ENCODE assay signal across 23 cellular contexts in genomic region chr19:16091546-16092475, GRCh38. TPM values are rescaled to one million over a fixed set of nuclear protein-coding genes. Genes with fewer than 3 reads are reported as not detected.
A peak's percentile ranks its signal among the peaks of the same experiment; 100 is the strongest.
DNase-seq lines count a peak whose midpoint lies in the region; ATAC-seq and TF ChIP-seq lines count a peak whose summit lies in the region.
"Had no signal": no experiment of that assay in that cellular context is flagged by ENCODE, and none has a peak within 500 bp of the region (broad histone marks: within the 10 kb centered on the region; RNA-seq: fewer than 3 reads in every experiment).

No MANE protein-coding gene starts in this region.

- H3K18ac ChIP-seq in IMR-90 (ENCODE audit: low read depth, low read length), result no peak overlapping the region

- CTCF ChIA-PET in IMR-90 (lab: Yijun Ruan, JAX), result interaction anchor here (1.2 kb wide), 1 partner anchor 50 kb away, joined by 3 read pairs; no protein-coding TSS in a partner anchor

- H2BK15ac ChIP-seq in IMR-90 (ENCODE audit: low read depth, low read length), result no peak overlapping the region

- H3K4me1 Mint-ChIP-seq in T-helper 1 cell treated with Interleukin-12 subunit alpha and Interleukin-12 subunit beta and Interleukin-4 antibody, amounts not matched to agents 30 μg/mL and 1 μg/mL, for 36 hours (ENCODE audit: low read depth), result peaks cover 37% of the 10 kb centered on the region
- peaks cover 32% of the 10 kb centered on the region for H3K4me1 Mint-ChIP-seq in stimulated activated effector memory CD8-positive, alpha-beta T cell treated with anti-CD3 and anti-CD28 coated beads, Interleukin-12 subunit alpha, Interleukin-12 subunit beta, amount 100 ng/mL, for 72 hours

- peak overlapping the region; percentile 24; the same call in 1 of the 2 replicates for H3K23ac ChIP-seq in IMR-90 (ENCODE audit: low read depth, low read length)

- H3K9me1 ChIP-seq in IMR-90 (ENCODE audit: insufficient read depth, low read length), result peaks cover 7% of the 10 kb centered on the region

- 90% methylated on average over 2 of the region's 13 CpGs; no CpG with 5 or more reads in 1 of the 2 experiments for WGBS in IMR-90 (ENCODE audit: extremely low coverage in 2 of 2, insufficient read length in 1 of 2), 2 experiments
- WGBS in esophagus squamous epithelium, 2 donors, result 89 to 97% methylated on average over 13 of the region's 13 CpGs
- WGBS in ovary, 3 donors, result 94 to 96% (median 95%) methylated on average over 13 of the region's 13 CpGs

- no peak overlapping the region for H3K4ac ChIP-seq in IMR-90 (ENCODE audit: low read depth, low read length)

- H3K27ac ChIP-seq in IMR-90 (ENCODE audit: insufficient read depth, low read length) (peak overlapping the region; percentile 7; the same call in 1 of the 2 replicates), esophagus squamous epithelium (peak overlapping the region in 3 of 4 donors; percentile 42 to 81 (median 81)), ovary (no peak overlapping the region)
- H3K27ac ChIP-seq: cardiac muscle cell had no signal

- H3K36me3 ChIP-seq in IMR-90 (ENCODE audit: control insufficient read depth, insufficient read depth, low read length) (peaks cover 89% of the 10 kb centered on the region), esophagus squamous epithelium (peaks cover 79 to 99% (median 84%) of the 10 kb centered on the region in 3 donors), ovary (no peaks in the 10 kb centered on the region), MG63 (peaks cover 100% of the 10 kb centered on the region)

- H3K27me3 ChIP-seq in IMR-90 (ENCODE audit: control insufficient read depth, insufficient read depth, low read length) (no peaks in the 10 kb centered on the region), esophagus squamous epithelium (no peaks in the 10 kb centered on the region), ovary (no peaks in the 10 kb centered on the region), MG63 (no peaks in the 10 kb centered on the region)
- H3K27me3 ChIP-seq: cardiac muscle cell had no signal

- H2BK5ac ChIP-seq in IMR-90 (ENCODE audit: low read depth, low read length, poor library complexity, severe bottlenecking), result no peak overlapping the region

- peaks cover 8% of the 10 kb centered on the region; the same call in 1 of the 2 replicates for H3K4me1 ChIP-seq in IMR-90 (ENCODE audit: control insufficient read depth, insufficient read depth, low read length)
- H3K4me1 ChIP-seq in esophagus squamous epithelium, result peaks cover 16 to 49% (median 33%) of the 10 kb centered on the region in 3 donors
- H3K4me1 ChIP-seq in ovary (ENCODE audit: insufficient read depth), result no peaks in the 10 kb centered on the region

- no peak overlapping the region for H2BK120ac ChIP-seq in IMR-90 (ENCODE audit: low read depth, low read length)

- H3K79me1 ChIP-seq in IMR-90 (ENCODE audit: low read depth in 1 of 2, low read length in 2 of 2), result peaks cover 48 to 88% of the 10 kb centered on the region in 2 experiments

- no peak overlapping the region for H4K91ac ChIP-seq in IMR-90 (ENCODE audit: insufficient read depth, low read depth, low read length)

- ATAC-seq in IMR-90 (ENCODE audit: low read depth), result no peak
- ATAC-seq in stimulated activated effector memory CD8-positive, alpha-beta T cell treated with anti-CD3 and anti-CD28 coated beads, Interleukin-12 subunit alpha, Interleukin-12 subunit beta, amount 100 ng/mL, for 72 hours, result no peak

- in situ Hi-C loops in IMR-90 (cut with MboI; ENCODE audit: low sequenced_read_pairs), result no loop called here

- H2AK9ac ChIP-seq in IMR-90 (replicated peaks; ENCODE audit: low read depth, low read length, poor library complexity), result no peak overlapping the region

- intact Hi-C loops in IMR-90 (cut with micrococcal nuclease) (no loop called here), esophagus squamous epithelium (cut with DNase I) (no loop called here), ovary (cut with DNase I) (no loop called here)

- no peak overlapping the region for H3K4me3 Mint-ChIP-seq in T-helper 1 cell treated with Interleukin-12 subunit alpha and Interleukin-12 subunit beta and Interleukin-4 antibody, amounts not matched to agents 30 μg/mL and 1 μg/mL, for 36 hours
- H3K4me3 Mint-ChIP-seq in stimulated activated effector memory CD8-positive, alpha-beta T cell treated with anti-CD3 and anti-CD28 coated beads, Interleukin-12 subunit alpha, Interleukin-12 subunit beta, amount 100 ng/mL, for 72 hours, result no peak overlapping the region
- H3K4me3 Mint-ChIP-seq: CD4-positive, alpha-beta T cell had no signal

- H3K9me3 ChIP-seq in IMR-90 (ENCODE audit: control insufficient read depth, insufficient read depth, low read length) (no peaks in the 10 kb centered on the region), esophagus squamous epithelium (no peaks in the 10 kb centered on the region), ovary (no peaks in the 10 kb centered on the region), MG63 (no peaks in the 10 kb centered on the region)

- no peak overlapping the region for H3K9ac ChIP-seq in IMR-90 (ENCODE audit: low read depth, low read length)

- no peak for DNase-seq in T-helper 1 cell
- no peak for DNase-seq in IMR-90
- no peak for DNase-seq in esophagus squamous epithelium (lab: John Stamatoyannopoulos, UW)
- DNase-seq in stimulated activated effector memory CD8-positive, alpha-beta T cell treated with anti-CD3 and anti-CD28 coated beads, Interleukin-12 subunit alpha, Interleukin-12 subunit beta, amount 100 ng/mL, for 72 hours (ENCODE audit: low spot score in 2 of 2), result no peak
- no peak for DNase-seq in COLO668 (lab: John Stamatoyannopoulos, UW; ENCODE audit: unreplicated experiment)
- no peak for DNase-seq in ovary
- DNase-seq in MG63, result no peak
- DNase-seq: 8988T; activated CD4-positive, alpha-beta T cell treated with anti-CD3 and anti-CD28 coated beads for 1 hour; activated T-cell treated with anti-CD3 and anti-CD28 coated beads for 4 hours; CD4-positive, alpha-beta T cell; effector CD8-positive, alpha-beta T cell; hippocampal formation; Kasumi-1; NCI-H1417 treated with DMSO at 0.1 percent for 48 hours; NK-92 treated with Interleukin-12 subunit alpha and Interleukin-12 subunit beta, amount 100 ng/mL, for 24 hours; nucleus accumbens; RPMI8226; stimulated activated CD4-positive, alpha-beta T cell treated with anti-CD3 and anti-CD28 coated beads, Interleukin-4, amount 100 ng/mL, for 1 hour had no signal

- TF ChIP-seq POLR2A in IMR-90 (IDR thresholded peaks at IDR 0.05; ENCODE audit: low read depth, low read length) (no peak), esophagus squamous epithelium (IDR thresholded peaks at IDR 0.05) (no peak), ovary (IDR thresholded peaks at IDR 0.05) (no peak)

- dilution Hi-C loops in IMR-90 (cut with HindIII; ENCODE audit: low sequenced_read_pairs, unreplicated experiment), result no loop called here

- no peak for TF ChIP-seq EP300 in ovary (IDR thresholded peaks at IDR 0.05)

- no peaks in the 10 kb centered on the region for H3K9me3 Mint-ChIP-seq in T-helper 1 cell treated with Interleukin-12 subunit alpha and Interleukin-12 subunit beta and Interleukin-4 antibody, amounts not matched to agents 30 μg/mL and 1 μg/mL, for 36 hours
- no peaks in the 10 kb centered on the region for H3K9me3 Mint-ChIP-seq in stimulated activated effector memory CD8-positive, alpha-beta T cell treated with anti-CD3 and anti-CD28 coated beads, Interleukin-12 subunit alpha, Interleukin-12 subunit beta, amount 100 ng/mL, for 72 hours
- H3K9me3 Mint-ChIP-seq: CD4-positive, alpha-beta T cell had no signal

- H4K20me1 ChIP-seq in IMR-90 (ENCODE audit: insufficient read depth, low read length), result peaks cover 100% of the 10 kb centered on the region

- no peak for TF ChIP-seq CTCF in IMR-90 (conservative IDR thresholded peaks at IDR 0.05; ENCODE audit: low read depth, low read length)
- TF ChIP-seq CTCF in esophagus squamous epithelium (IDR thresholded peaks at IDR 0.05), result no peak
- no peak for TF ChIP-seq CTCF in ovary (IDR thresholded peaks at IDR 0.05)

- BruUV-seq in IMR-90 (replicated peaks; lab: Mats Ljungman, UMichigan), result no TSS peak

- H3K36me3 Mint-ChIP-seq in T-helper 1 cell treated with Interleukin-12 subunit alpha and Interleukin-12 subunit beta and Interleukin-4 antibody, amounts not matched to agents 30 μg/mL and 1 μg/mL, for 36 hours (ENCODE audit: low read depth), result peaks cover 64% of the 10 kb centered on the region
- H3K36me3 Mint-ChIP-seq in stimulated activated effector memory CD8-positive, alpha-beta T cell treated with anti-CD3 and anti-CD28 coated beads, Interleukin-12 subunit alpha, Interleukin-12 subunit beta, amount 100 ng/mL, for 72 hours, result peaks cover 100% of the 10 kb centered on the region

- no peak overlapping the region for H2AFZ ChIP-seq in IMR-90 (replicated peaks; ENCODE audit: low read length, poor library complexity)

- H3K14ac ChIP-seq in IMR-90 (replicated peaks; ENCODE audit: low read depth, low read length), result no peak overlapping the region; the same call in 1 of the 2 replicates

- no peak overlapping the region for H2BK20ac ChIP-seq in IMR-90 (ENCODE audit: low read depth, low read length)

- no peak overlapping the region; the same call in 1 of the 2 replicates for H3K56ac ChIP-seq in IMR-90 (ENCODE audit: extremely low read depth, insufficient read depth, low read length)

- peak overlapping the region; percentile 41 for H3K27ac Mint-ChIP-seq in T-helper 1 cell treated with Interleukin-12 subunit alpha and Interleukin-12 subunit beta and Interleukin-4 antibody, amounts not matched to agents 30 μg/mL and 1 μg/mL, for 36 hours
- peak overlapping the region; percentile 60 for H3K27ac Mint-ChIP-seq in stimulated activated effector memory CD8-positive, alpha-beta T cell treated with anti-CD3 and anti-CD28 coated beads, Interleukin-12 subunit alpha, Interleukin-12 subunit beta, amount 100 ng/mL, for 72 hours
- H3K27ac Mint-ChIP-seq: CD4-positive, alpha-beta T cell had no signal

- POLR2A ChIA-PET in IMR-90 (lab: Charles Lee; ENCODE audit: unreplicated experiment), result no interaction called here

- H3K4me2 ChIP-seq in IMR-90 (ENCODE audit: low read depth, low read length), result no peak overlapping the region

- H2AK5ac ChIP-seq in IMR-90 (ENCODE audit: low read depth, low read length), result no peak overlapping the region

- H3K4me3 ChIP-seq in IMR-90 (ENCODE audit: insufficient read depth, low read depth, low read length) (no peak overlapping the region), esophagus squamous epithelium (no peak overlapping the region), ovary (no peak overlapping the region), MG63 (no peak overlapping the region)
- H3K4me3 ChIP-seq: cardiac muscle cell had no signal

- H4K8ac ChIP-seq in IMR-90 (ENCODE audit: low read depth in 2 of 2, low read length in 2 of 2), result 0 out of 4 replicates have a peak overlapping the region, but pooled peaks of 1 of the 2 experiments have one; percentile 28

- no peak for TF ChIP-seq RAD21 in IMR-90 (IDR thresholded peaks at IDR 0.05; ENCODE audit: low read length)

- H4K5ac ChIP-seq in IMR-90 (ENCODE audit: low read depth, low read length), result no peak overlapping the region

- H3K27me3 Mint-ChIP-seq in T-helper 1 cell treated with Interleukin-12 subunit alpha and Interleukin-12 subunit beta and Interleukin-4 antibody, amounts not matched to agents 30 μg/mL and 1 μg/mL, for 36 hours (ENCODE audit: low read depth), result no peaks in the 10 kb centered on the region
- H3K27me3 Mint-ChIP-seq: CD4-positive, alpha-beta T cell had no signal

RNA-seq across cellular contexts. Expression of gene TPM4, which starts 15.5 kb away (rescaled TPM):
- total RNA-seq in IMR-90 (2012; rRNA removed), result 1,075 and 1,562 TPM in 2 replicates
- 1,160 and 1,218 TPM in 2 replicates for polyA plus RNA-seq in IMR-90 (2012; rRNA removed)
- 1,916 and 2,081 TPM in 2 replicates for polyA plus RNA-seq in IMR-90 (2012; cell fraction: cytosol; rRNA removed)
- polyA plus RNA-seq in IMR-90 (2012; cell fraction: nucleus; rRNA removed; ENCODE audit: low replicate concordance), result 535 and 1,052 TPM in 2 replicates
- total RNA-seq in esophagus squamous epithelium, result 100 to 1,000 TPM; 307 to 577 (median 369) TPM
- total RNA-seq in ovary, result 100 to 1,000 TPM; 286 to 642 (median 554) TPM
- 100 to 1,000 TPM; 347 to 664 TPM for polyA plus RNA-seq in ovary
- total RNA-seq in MG63 (2014; rRNA removed; shearing (Covaris generic); ENCODE audit: low replicate concordance), result 1,104 and 1,574 TPM in 2 replicates

RNA-seq across cellular contexts. Expression of gene RAB8A, which starts 19.9 kb away (rescaled TPM):
- total RNA-seq in IMR-90 (2012; rRNA removed), result 135 and 158 TPM in 2 replicates
- 61.8 and 64.5 TPM in 2 replicates for polyA plus RNA-seq in IMR-90 (2012; rRNA removed)
- 33.9 and 47.1 TPM in 2 replicates for polyA plus RNA-seq in IMR-90 (2012; cell fraction: cytosol; rRNA removed)
- polyA plus RNA-seq in IMR-90 (2012; cell fraction: nucleus; rRNA removed; ENCODE audit: low replicate concordance), result 24.8 and 40.7 TPM in 2 replicates
- 10 to 100 TPM; 39.5 to 70.9 (median 46.4) TPM for total RNA-seq in esophagus squamous epithelium
- total RNA-seq in ovary, result 10 to 100 TPM; 17.2 to 70.5 (median 52.9) TPM
- 100 to 1,000 TPM in 1 of 2 donors, 10 to 100 TPM in 1; 23.8 to 114 TPM for polyA plus RNA-seq in ovary
- total RNA-seq in MG63 (2014; rRNA removed; shearing (Covaris generic); ENCODE audit: low replicate concordance), result 134 and 149 TPM in 2 replicates

RNA-seq across cellular contexts. Expression of gene HSH2D, which starts 51.7 kb away (rescaled TPM):
- total RNA-seq in IMR-90 (2012; rRNA removed) (not detected in 2 replicates), esophagus squamous epithelium (1 to 10 TPM in 1 of 4 donors, under 1 TPM in 2, not detected in 1; 0.31 to 1.1 (median 0.41) TPM), ovary (1 to 10 TPM in 2 of 7 donors, under 1 TPM in 5; 0.20 to 1.3 (median 0.31) TPM)
- polyA plus RNA-seq in IMR-90 (2012; rRNA removed) (not detected in 2 replicates), ovary (under 1 TPM; 0.21 to 0.68 TPM)
- polyA plus RNA-seq in IMR-90 (2012; cell fraction: cytosol; rRNA removed), result not detected in 2 replicates
- not detected in 2 replicates for polyA plus RNA-seq in IMR-90 (2012; cell fraction: nucleus; rRNA removed; ENCODE audit: low replicate concordance)
- not detected in 2 replicates for total RNA-seq in MG63 (2014; rRNA removed; shearing (Covaris generic); ENCODE audit: low replicate concordance)
- total RNA-seq: cardiac muscle cell, Daoy, H4 had no signal
- polyA plus RNA-seq: cardiac muscle cell had no signal

Comparison
In these comparisons a context has a peak if more than half of its experiments do, and no peak if none do; other contexts are left out.
1. H3K27ac ChIP-seq: peak in IMR-90 (single experiment) and esophagus squamous epithelium (3 of 4); none in ovary (0 of 2).